In the genomic region with DNA sequence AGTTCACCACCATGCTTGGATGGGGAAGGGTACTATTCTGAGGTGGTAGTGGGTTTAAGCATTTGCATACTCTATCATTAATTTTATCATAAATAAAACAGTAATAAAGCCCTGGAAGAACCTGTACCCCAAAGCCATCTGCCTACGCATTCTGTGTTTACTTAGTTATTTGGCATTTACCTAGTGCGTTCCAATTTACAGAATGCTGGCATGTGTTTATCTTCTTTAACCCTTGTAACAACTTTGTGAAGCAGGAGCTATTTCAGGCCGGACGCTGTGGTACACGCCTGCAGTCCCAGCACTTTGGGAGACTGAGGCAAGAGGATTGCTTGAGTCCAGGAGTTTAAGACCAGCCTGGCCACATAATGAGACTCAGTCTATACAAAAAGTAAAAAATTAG, we compare ENCODE assay signal across 23 cellular contexts.
"Had no signal": no experiment of that assay in that cellular context is flagged by ENCODE, and none has a peak within 500 bp of the region (broad histone marks: within the 10 kb centered on the region; RNA-seq: fewer than 3 reads in every experiment).

No MANE protein-coding gene starts in this region.

- H3K27ac ChIP-seq: left ventricle myocardium inferior, ovary, stomach, testis, thyroid gland, transverse colon, upper lobe of left lung, vagina had no signal

- DNase-seq: left ventricle myocardium inferior; mesendoderm; midbrain; mucosa of descending colon; naive thymus-derived CD4-positive, alpha-beta T cell; ovary; retina; right cardiac atrium; stimulated activated CD4-positive, alpha-beta T cell treated with anti-CD3 and anti-CD28 coated beads, Interleukin-12 subunit alpha, Interleukin-12 subunit beta, amount 100 ng/mL, for 4 hours; stimulated activated CD4-positive, alpha-beta T cell treated with anti-CD3 and anti-CD28 coated beads, Interleukin-15, amount 100 ng/mL, for 24 hours; stimulated activated CD4-positive, alpha-beta T cell treated with anti-CD3 and anti-CD28 coated beads, Interleukin-2, amount 100 ng/mL, for 24 hours; stimulated activated CD4-positive, alpha-beta T cell treated with anti-CD3 and anti-CD28 coated beads, Interleukin-4, amount 100 ng/mL, for 1 hour; stimulated activated naive B cell treated with anti-CD40 and anti-IgM and Interleukin-4, amounts not matched to agents 10 μg/mL and 1 μg/mL and 100 μg/mL, for 72 hours; stimulated activated naive CD8-positive, alpha-beta T cell treated with anti-CD3 and anti-CD28 coated beads, Interleukin-15, Interleukin-2, amounts not matched to agents 100 U/mL and 50 U/mL, for 24 hours; stomach; testis; thyroid gland; transverse colon; upper lobe of left lung had no signal

- H3K27me3 ChIP-seq: ovary, stomach, testis, thyroid gland, transverse colon, upper lobe of left lung, vagina had no signal

- ATAC-seq: mucosa of descending colon; naive thymus-derived CD4-positive, alpha-beta T cell; natural killer cell treated with Interleukin-12 subunit alpha and Interleukin-12 subunit beta and Interleukin-15 and Interleukin-18, amount 100 ng/mL, for 72 hours; right cardiac atrium; stimulated activated naive B cell treated with anti-CD40 and anti-IgM and Interleukin-4, amounts not matched to agents 10 μg/mL and 1 μg/mL and 100 μg/mL, for 72 hours; stimulated activated naive CD8-positive, alpha-beta T cell treated with anti-CD3 and anti-CD28 coated beads, Interleukin-15, Interleukin-2, amounts not matched to agents 100 U/mL and 50 U/mL, for 24 hours had no signal

- H3K4me2 ChIP-seq: smooth muscle cell had no signal

- H3K4me1 ChIP-seq: left ventricle myocardium inferior, testis, thyroid gland, transverse colon, upper lobe of left lung, vagina had no signal

- H3K4me3 ChIP-seq: left ventricle myocardium inferior, lung, mucosa of descending colon, ovary, smooth muscle cell, stomach, testis, thyroid gland, transverse colon, upper lobe of left lung, vagina had no signal

- H3K9me3 ChIP-seq: left ventricle myocardium inferior, mucosa of descending colon, ovary, stomach, testis, thyroid gland, transverse colon, upper lobe of left lung, vagina had no signal

- H3K36me3 ChIP-seq: left ventricle myocardium inferior, ovary, stomach, thyroid gland, transverse colon, upper lobe of left lung, vagina had no signal
